8 cellular contexts compared by ENCODE assay signal in genomic region chr1:100463809-100464424, GRCh38.
A peak's percentile ranks its signal among the peaks of the same experiment; 100 is the strongest.
DNase-seq lines count a peak whose midpoint lies in the region; TF ChIP-seq lines count a peak whose summit lies in the region.

No MANE protein-coding gene starts in this region.

- H3K4me1 ChIP-seq in H9 (ENCODE audit: insufficient read depth, low read length) = peaks cover 13% of the 10 kb centered on the region
- H3K4me1 ChIP-seq in adrenal gland (replicated peaks in 1 of 2) = peaks cover 0 to 3% of the 10 kb centered on the region in 2 donors
- peaks cover 7% of the 10 kb centered on the region for H3K4me1 ChIP-seq in left ventricle myocardium inferior

- peaks cover 10 to 26% (median 12%) of the 10 kb centered on the region in 3 experiments; a peak in 6 of 7 replicates for H3K36me3 Mint-ChIP-seq in H9 (ENCODE audit: insufficient read depth in 1 of 3, low read depth in 3 of 3)

- H3K18ac ChIP-seq in H9 (ENCODE audit: insufficient read length, low read depth, low read length) = no peak overlapping the region

- no peak overlapping the region for H2AFZ ChIP-seq in H9 (ENCODE audit: low read length)

- no peaks in the 10 kb centered on the region for H3K79me1 ChIP-seq in H9 (ENCODE audit: insufficient read depth, low read depth, low read length, poor library complexity, severe bottlenecking)

- peak; percentile 88 for TF ChIP-seq CTCF in GM12873 (IDR thresholded peaks at IDR 0.05; ENCODE audit: insufficient read depth, low read depth, low read length, missing control alignments)
- TF ChIP-seq CTCF in H9 (conservative IDR thresholded peaks at IDR 0.05) = peak; percentile 89
- TF ChIP-seq CTCF in LNCAP (IDR thresholded peaks at IDR 0.05) = peak; percentile 91
- peak; percentile 59 to 84 (median 72) for TF ChIP-seq CTCF in adrenal gland (IDR thresholded peaks at IDR 0.05)
- TF ChIP-seq CTCF in left ventricle myocardium inferior (IDR thresholded peaks at IDR 0.05; ENCODE audit: borderline replicate concordance) = peak; percentile 79
- TF ChIP-seq CTCF in retinal pigment epithelial cell (conservative IDR thresholded peaks at IDR 0.05; ENCODE audit: low read depth, low read length) = peak; percentile 92
- no peak for TF ChIP-seq CTCF in lower leg skin (IDR thresholded peaks at IDR 0.05)

- H2BK15ac ChIP-seq in H9 (ENCODE audit: low read depth, low read length) = no peak overlapping the region

- no peak overlapping the region for H2BK120ac ChIP-seq in H9 (ENCODE audit: low read depth, low read length, poor library complexity, severe bottlenecking)

- H3K79me2 ChIP-seq in H9 (ENCODE audit: insufficient read depth, low read length) = no peaks in the 10 kb centered on the region

- H3K14ac ChIP-seq in H9 (ENCODE audit: insufficient read depth, low read length) = no peak overlapping the region

- peak overlapping the region in 1 of 3 experiments; percentile 24; a peak in 1 of 7 replicates for H3K27ac Mint-ChIP-seq in H9

- H3K36me3 ChIP-seq in adrenal gland (replicated peaks in 1 of 2) (no peaks in the 10 kb centered on the region), left ventricle myocardium inferior (peaks cover 6% of the 10 kb centered on the region)

- no peak overlapping the region for H3K9ac ChIP-seq in H9 (ENCODE audit: extremely low read depth, insufficient read length, low read length)

- DNase-seq in H9 (peak; percentile 74), SIG-M5 (lab: John Stamatoyannopoulos, UW) (peak; percentile 22), adrenal gland (peak; percentile 51 to 81 (median 61)), left ventricle myocardium inferior (peak; percentile 44), retinal pigment epithelial cell (ENCODE audit: low read depth) (no peak), lower leg skin (ENCODE audit: low spot score in 2 of 2) (no peak)

- no peak overlapping the region for H3K4ac ChIP-seq in H9 (ENCODE audit: low read depth, low read length)

- WGBS in H9 (ENCODE audit: extremely low coverage, insufficient read length, low lambda C conversion rate) = no CpG with 5 or more reads among the region's 10 CpGs
- WGBS in adrenal gland, 4 donors = 27 to 37% (median 29%) methylated on average over 10 of the region's 10 CpGs
- 42 to 51% methylated on average over 10 of the region's 10 CpGs for WGBS in lower leg skin, 2 donors

- H2BK12ac ChIP-seq in H9 (ENCODE audit: insufficient read length, low read depth, low read length) = no peak overlapping the region

- no peak overlapping the region for H2AK5ac ChIP-seq in H9 (ENCODE audit: insufficient read length, low read length)

- no peaks in the 10 kb centered on the region for H3K23me2 ChIP-seq in H9 (ENCODE audit: insufficient read length, low read depth, low read length, poor library complexity, severe bottlenecking)

- H4K5ac ChIP-seq in H9 (ENCODE audit: insufficient read length, low read depth, low read length) = no peak overlapping the region

- no peak overlapping the region for H4K8ac ChIP-seq in H9 (replicated peaks; ENCODE audit: insufficient read length, low read depth, low read length)

- no peaks in the 10 kb centered on the region; the same call in 1 of the 2 replicates for H3K27me3 Mint-ChIP-seq in H9 (ENCODE audit: low read depth)

- no peak overlapping the region for H3K4me3 ChIP-seq in adrenal gland
- H3K4me3 ChIP-seq in left ventricle myocardium inferior = no peak overlapping the region
- H3K4me3 ChIP-seq in retinal pigment epithelial cell (ENCODE audit: low read length) = no peak overlapping the region
- H3K4me3 ChIP-seq in lower leg skin (ENCODE audit: low read depth, poor library complexity, severe bottlenecking) = no peak overlapping the region

- H3K56ac ChIP-seq in H9 (ENCODE audit: insufficient read length, low read depth, low read length) = no peak overlapping the region

- H3K9me3 Mint-ChIP-seq in H9 = no peaks in the 10 kb centered on the region; a peak in 1 of 5 replicates

- no peak overlapping the region for H3K23ac ChIP-seq in H9 (ENCODE audit: insufficient read length, low read depth, low read length)

- no peak overlapping the region for H3T11ph ChIP-seq in H9 (ENCODE audit: low read length)

- intact Hi-C loops in adrenal gland (cut with DNase I) (loop anchor here (5.0 to 10.0 kb wide), 6 partner anchors 141 to 659 kb away; no protein-coding TSS in a partner anchor), left ventricle myocardium inferior (cut with micrococcal nuclease) (loop anchor here (2.0 kb wide), 1 partner anchor 405 kb away; no protein-coding TSS in a partner anchor), lower leg skin (cut with DNase I; ENCODE audit: low total_unique reads) (loop anchor here (10.0 kb wide), 2 partner anchors 401 to 659 kb away; no protein-coding TSS in a partner anchor)

- no peak overlapping the region for H2BK20ac ChIP-seq in H9 (ENCODE audit: low read depth, low read length, poor library complexity, severe bottlenecking)

- no peak overlapping the region for H3K4me3 Mint-ChIP-seq in H9

- peaks cover 43 to 49% of the 10 kb centered on the region in 2 experiments for H3K4me1 Mint-ChIP-seq in H9

- H3K9me3 ChIP-seq in H9 (ENCODE audit: control insufficient read depth, low read depth, low read length) (no peaks in the 10 kb centered on the region), adrenal gland (replicated peaks in 1 of 3) (no peaks in the 10 kb centered on the region), left ventricle myocardium inferior (replicated peaks) (no peaks in the 10 kb centered on the region)

- H4K91ac ChIP-seq in H9 (ENCODE audit: insufficient read length, low read depth, low read length) = no peak overlapping the region

- H3K4me2 ChIP-seq in H9 (ENCODE audit: insufficient read depth, insufficient read length, low read length) = no peak overlapping the region

- H3K27me3 ChIP-seq in H9 (ENCODE audit: insufficient read depth, low read length) (no peaks in the 10 kb centered on the region; the same call in 1 of the 2 replicates), adrenal gland (no peaks in the 10 kb centered on the region), left ventricle myocardium inferior (ENCODE audit: low read depth) (no peaks in the 10 kb centered on the region)

- no peaks in the 10 kb centered on the region for H4K20me1 ChIP-seq in H9 (ENCODE audit: control insufficient read depth, insufficient read depth, insufficient read length)

- H3K27ac ChIP-seq in H9 (ENCODE audit: insufficient read length, low read depth, low read length) (no peak overlapping the region), adrenal gland (no peak overlapping the region), left ventricle myocardium inferior (replicated peaks) (no peak overlapping the region)

- TF ChIP-seq POLR2A in adrenal gland (IDR thresholded peaks at IDR 0.05) (no peak), lower leg skin (IDR thresholded peaks at IDR 0.05) (no peak)

- no peak overlapping the region for H2BK5ac ChIP-seq in H9 (ENCODE audit: insufficient read length, low read length)

Comparison
In these comparisons a context has a peak if more than half of its experiments do, and no peak if none do; other contexts are left out.
1. CTCF ChIP-seq: peak in GM12873 (single experiment), H9 (single experiment), LNCAP (single experiment), adrenal gland (6 of 6), left ventricle myocardium inferior (single experiment) and retinal pigment epithelial cell (single experiment); none in lower leg skin (0 of 3).
2. DNase-seq: peak in H9 (single experiment), SIG-M5 (single experiment), adrenal gland (7 of 7) and left ventricle myocardium inferior (single experiment); none in retinal pigment epithelial cell (single experiment) and lower leg skin (0 of 2).